Comparison of ENCODE assay signal across 8 cellular contexts in the genomic region with DNA sequence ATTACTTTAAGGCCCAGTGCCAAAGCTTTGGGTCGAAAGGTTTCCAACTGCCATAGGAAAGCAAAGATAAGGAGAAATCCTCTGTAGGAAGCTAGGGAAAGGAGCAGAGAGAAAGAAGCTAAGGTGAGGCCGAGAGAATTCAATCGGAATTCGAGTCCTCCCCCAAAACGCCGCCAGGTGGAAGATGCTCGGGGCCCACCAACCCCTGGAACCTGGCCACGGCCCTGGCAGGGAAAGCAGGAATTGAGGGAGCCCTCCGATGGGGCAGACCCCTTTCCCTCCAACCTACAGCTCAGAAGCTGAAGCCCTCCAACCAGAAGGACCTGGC. TPM values are rescaled to one million over a fixed set of nuclear protein-coding genes. Genes with fewer than 3 reads are reported as not detected.
DNase-seq lines count a peak whose midpoint lies in the region; ATAC-seq, FAIRE-seq and TF ChIP-seq lines count a peak whose summit lies in the region.

No MANE protein-coding gene starts in this region.

- H3K4me1 ChIP-seq in GM12878 (ENCODE audit: control insufficient read depth, insufficient read depth, low read length) (no peaks in the 10 kb centered on the region; the same call in 1 of the 2 replicates), vagina (peaks cover 54% of the 10 kb centered on the region)

- H3K27ac ChIP-seq in GM12878 (ENCODE audit: control insufficient read depth, insufficient read depth) (peak overlapping the region; percentile 90), vagina (peak overlapping the region; percentile 91)

- FAIRE-seq in GM12878 (lab: Jason Lieb, UNC) = no peak

- no peak for TF ChIP-seq POLR2A in GM12878 (IDR thresholded peaks at IDR 0.05; ENCODE audit: low read depth, low read length)
- no peak for TF ChIP-seq POLR2A in vagina (IDR thresholded peaks at IDR 0.05)

- H3K9ac ChIP-seq in GM12878 (ENCODE audit: control insufficient read depth, insufficient read depth, low read length) = peak overlapping the region; percentile 87

- H3K4me3 ChIP-seq in Jurkat, Clone E6-1 (ENCODE audit: low read length) = peak overlapping the region; percentile 89
- H3K4me3 ChIP-seq in GM12878 (peak overlapping the region; percentile 92), vagina (peak overlapping the region; percentile 69 to 85)

- CTCF ChIA-PET in GM12878 (lab: Yijun Ruan, JAX) = interaction anchor here (0.7 to 5.2 kb wide), 5 partner anchors 21 to 53 kb away, joined by 3 to 22 read pairs (median 3); partner anchors contain the start of gene CGRRF1

- no peak for TF ChIP-seq RAD21 in GM12878 (IDR thresholded peaks at IDR 0.05; ENCODE audit: insufficient read depth, low read depth, low read length)

- ATAC-seq in GM19328 (IDR thresholded peaks at IDR 0.05; ENCODE audit: unreplicated experiment) = peak; percentile 6
- no peak for ATAC-seq in GM12878

- in situ Hi-C loops in GM12878 (cut with MboI) = no loop called here

- H3K9me3 ChIP-seq in GM12878 (replicated peaks; ENCODE audit: control insufficient read depth, insufficient read depth, low read length) (no peaks in the 10 kb centered on the region), vagina (no peaks in the 10 kb centered on the region)

- H3K36me3 ChIP-seq in GM12878 (ENCODE audit: control insufficient read depth in 2 of 2, insufficient read depth in 2 of 2, low read length in 1 of 2) (no peaks in the 10 kb centered on the region), vagina (peaks cover 0 to under 1% of the 10 kb centered on the region in 2 donors)

- no peaks in the 10 kb centered on the region for H3K27me3 ChIP-seq in GM12878 (replicated peaks in 1 of 2; ENCODE audit: control insufficient read depth in 2 of 2, insufficient read depth in 2 of 2, low read length in 1 of 2)
- H3K27me3 ChIP-seq in vagina = no peaks in the 10 kb centered on the region

- no peak for DNase-seq in Jurkat, Clone E6-1 (ENCODE audit: low read depth, low spot score)
- no peak for DNase-seq in GM12878 (ENCODE audit: low read depth, low spot score)
- peak; percentile 21 for DNase-seq in medulla oblongata (ENCODE audit: extremely low spot score)
- DNase-seq in vagina (ENCODE audit: extremely low spot score in 2 of 2) = no peak
- DNase-seq in stimulated activated CD4-positive, alpha-beta T cell treated with anti-CD3 and anti-CD28 coated beads, Interleukin-4, amount 100 ng/mL, for 4 hours = no peak
- no peak for DNase-seq in stimulated activated CD4-positive, alpha-beta T cell treated with anti-CD3 and anti-CD28 coated beads, Interleukin-1b, Interleukin-23, amount 100 ng/mL, for 48 hours
- DNase-seq in SKM-1 (lab: John Stamatoyannopoulos, UW; ENCODE audit: unreplicated experiment) = no peak

- peaks cover 56% of the 10 kb centered on the region for H3K79me2 ChIP-seq in GM12878 (ENCODE audit: control insufficient read depth, insufficient read depth, low read length)

- intact Hi-C loops in GM12878 (cut with micrococcal nuclease; ENCODE audit: unreplicated experiment) = loop anchor here (2.0 to 5.0 kb wide), 3 partner anchors 21 to 91 kb away; partner anchors contain the start of genes CDKN3, CGRRF1 and CNIH1
- intact Hi-C loops in vagina (cut with DNase I) = no loop called here

- H4K20me1 ChIP-seq in GM12878 (ENCODE audit: control insufficient read depth, insufficient read depth) = no peaks in the 10 kb centered on the region

- TF ChIP-seq CTCF in GM12878 (IDR thresholded peaks at IDR 0.05 in 2 of 3, conservative IDR thresholded peaks at IDR 0.05 in 1 of 3; ENCODE audit: control insufficient read depth in 2 of 3, extremely low read depth in 1 of 3, insufficient read depth in 1 of 3, low read depth in 3 of 3, low read length in 3 of 3) = 0 out of 6 replicates have a peak, but pooled peaks of 1 of the 3 experiments have one; percentile 12
- no peak for TF ChIP-seq CTCF in vagina (IDR thresholded peaks at IDR 0.05)

- RAD21 ChIA-PET in GM12878 (lab: Charles Lee; ENCODE audit: unreplicated experiment) = interaction anchor here (0.7 to 3.7 kb wide), 10 partner anchors 9 to 155 kb away, joined by 3 to 16 read pairs (median 4); partner anchors contain the start of genes CDKN3 and CGRRF1

- no peak for TF ChIP-seq EP300 in GM12878 (IDR thresholded peaks at IDR 0.05; ENCODE audit: borderline replicate concordance in 1 of 2, control insufficient read depth in 1 of 2, low read depth in 2 of 2, low read length in 2 of 2)

- BruUV-seq in GM12878 (replicated peaks; lab: Mats Ljungman, UMichigan) = no TSS peak

- POLR2A ChIA-PET in GM12878 (lab: Charles Lee) = interaction anchor here (0.6 to 2.5 kb wide), 3 partner anchors 9 to 42 kb away, joined by 4 to 19 read pairs (median 6); partner anchors contain the start of gene CGRRF1

- H3K4me2 ChIP-seq in GM12878 (ENCODE audit: control insufficient read depth, insufficient read depth) = peak overlapping the region; percentile 92

- peak overlapping the region; percentile 0 for H2AFZ ChIP-seq in GM12878 (ENCODE audit: control insufficient read depth, low read depth, low read length)

- SMC1A ChIA-PET in GM12878 (lab: Charles Lee; ENCODE audit: uncharacterized antibody, unreplicated experiment) = interaction anchor here (0.8 to 2.7 kb wide), 7 partner anchors 20 to 89 kb away, joined by 3 to 7 read pairs (median 4); no protein-coding TSS in a partner anchor

- under 1% methylated on average over 9 of the region's 9 CpGs for WGBS in GM12878 (ENCODE audit: insufficient coverage, insufficient replicate concordance, low lambda C conversion rate, missing lambda C conversion rate)

TF ChIP-seq in GM12878, 131 proteins besides CTCF, POLR2A, EP300 and RAD21 (continues in another document):
- TF ChIP-seq POLR2AphosphoS5 (IDR thresholded peaks at IDR 0.05; ENCODE audit: low read length) = 0 out of 2 replicates have a peak, but pooled peaks have one; percentile 11
- no peak for TF ChIP-seq STAT3 (IDR thresholded peaks at IDR 0.05; ENCODE audit: low read depth, low read length)

RNA-seq across cellular contexts. Expression of gene GMFB, which starts 0.5 kb away (rescaled TPM):
- polyA plus RNA-seq in Jurkat, Clone E6-1 (2012; ENCODE audit: insufficient read depth, insufficient read length) = 28.0 TPM
- 92.7 and 93.3 TPM in 2 replicates for total RNA-seq in GM12878 (2013; cell fraction: nucleolus; rRNA removed)
- total RNA-seq in GM12878 (2014; rRNA removed) (42.4 and 63.9 TPM in 2 replicates), GM12878 (2014; rRNA removed; fragmentation: Illumina TruSeq; extraction: Trizol) (58.2 and 59.7 TPM in 2 replicates), GM12878 (2021) (51.3 and 52.5 TPM in 2 replicates), vagina (24.1 TPM)
- polyA plus RNA-seq in GM12878 (2011; ENCODE audit: low read depth) = 9.1 TPM
- polyA plus RNA-seq in GM12878 (2011; rRNA removed) (32.8 and 56.3 TPM in 2 replicates), GM12878 (2014; fragmentation: Illumina TruSeq; extraction: Trizol) (50.2 and 69.5 TPM in 2 replicates), GM12878 (2014; fragmentation: Nextera tagmentation; extraction: Ambion mirVana) (10 to 100 TPM; 29.8 to 51.9 TPM), GM12878 (2014; rRNA removed) (29.3 and 32.8 TPM in 2 replicates), GM12878 (2016; fragmentation: Nextera tagmentation; extraction: Ambion mirVana) (10 to 100 TPM; 68.0 to 71.0 TPM)
- 6.9 and 8.2 TPM in 2 replicates for polyA plus RNA-seq in GM12878 (2011; cell fraction: cytosol; rRNA removed)
- 14.8 and 15.0 TPM in 2 replicates for polyA plus RNA-seq in GM12878 (2011; cell fraction: nucleus; rRNA removed)
- 18.4 and 22.7 TPM in 2 replicates for polyA plus RNA-seq in GM12878 (2012)
- 21.4 and 23.6 TPM in 2 replicates for polyA minus RNA-seq in GM12878 (2011; rRNA and poly(A)+ RNA removed)
- polyA minus RNA-seq in GM12878 (2011; cell fraction: cytosol; rRNA and poly(A)+ RNA removed) = 5.5 and 9.7 TPM in 2 replicates
- polyA minus RNA-seq in GM12878 (2011; cell fraction: nucleus; rRNA and poly(A)+ RNA removed) = 22.6 and 26.9 TPM in 2 replicates

RNA-seq across cellular contexts. Expression of gene CGRRF1, which starts 21.4 kb away (rescaled TPM):
- 18.8 TPM for polyA plus RNA-seq in Jurkat, Clone E6-1 (2012; ENCODE audit: insufficient read depth, insufficient read length)
- 12.5 and 13.8 TPM in 2 replicates for total RNA-seq in GM12878 (2013; cell fraction: nucleolus; rRNA removed)
- total RNA-seq in GM12878 (2014; rRNA removed) = 8.0 and 10.6 TPM in 2 replicates
- 9.2 and 10.0 TPM in 2 replicates for total RNA-seq in GM12878 (2014; rRNA removed; fragmentation: Illumina TruSeq; extraction: Trizol)
- total RNA-seq in GM12878 (2021) = 12.2 and 14.1 TPM in 2 replicates
- 11.4 TPM for polyA plus RNA-seq in GM12878 (2011; ENCODE audit: low read depth)
- 14.8 and 16.9 TPM in 2 replicates for polyA plus RNA-seq in GM12878 (2011; rRNA removed)
- polyA plus RNA-seq in GM12878 (2011; cell fraction: cytosol; rRNA removed) = 4.2 and 4.4 TPM in 2 replicates
- polyA plus RNA-seq in GM12878 (2011; cell fraction: nucleus; rRNA removed) = 5.7 and 6.1 TPM in 2 replicates
- 9.8 and 11.5 TPM in 2 replicates for polyA plus RNA-seq in GM12878 (2012)
- polyA plus RNA-seq in GM12878 (2014; fragmentation: Illumina TruSeq; extraction: Trizol) = 8.7 and 14.2 TPM in 2 replicates
- polyA plus RNA-seq in GM12878 (2014; fragmentation: Nextera tagmentation; extraction: Ambion mirVana) = 10 to 100 TPM; 32.1 to 47.7 TPM
- 5.5 and 6.9 TPM in 2 replicates for polyA plus RNA-seq in GM12878 (2014; rRNA removed)
- 10 to 100 TPM; 19.6 to 20.6 TPM for polyA plus RNA-seq in GM12878 (2016; fragmentation: Nextera tagmentation; extraction: Ambion mirVana)
- polyA minus RNA-seq in GM12878 (2011; rRNA and poly(A)+ RNA removed) = 5.2 and 5.7 TPM in 2 replicates
- 0.62 and 4.3 TPM in 2 replicates for polyA minus RNA-seq in GM12878 (2011; cell fraction: cytosol; rRNA and poly(A)+ RNA removed)
- 3.4 and 5.7 TPM in 2 replicates for polyA minus RNA-seq in GM12878 (2011; cell fraction: nucleus; rRNA and poly(A)+ RNA removed)
- 9.6 TPM for total RNA-seq in vagina

RNA-seq across cellular contexts. Expression of gene CNIH1, which starts 47.1 kb away (rescaled TPM):
- polyA plus RNA-seq in Jurkat, Clone E6-1 (2012; ENCODE audit: insufficient read depth, insufficient read length) = 156 TPM
- 24.5 and 25.7 TPM in 2 replicates for total RNA-seq in GM12878 (2013; cell fraction: nucleolus; rRNA removed)
- total RNA-seq in GM12878 (2014; rRNA removed) = 48.9 and 51.9 TPM in 2 replicates
- total RNA-seq in GM12878 (2014; rRNA removed; fragmentation: Illumina TruSeq; extraction: Trizol) = 56.9 and 60.8 TPM in 2 replicates
- total RNA-seq in GM12878 (2021) = 64.5 and 66.0 TPM in 2 replicates
- polyA plus RNA-seq in GM12878 (2011; ENCODE audit: low read depth) = 14.5 TPM
- 202 and 230 TPM in 2 replicates for polyA plus RNA-seq in GM12878 (2011; rRNA removed)
- polyA plus RNA-seq in GM12878 (2011; cell fraction: cytosol; rRNA removed) = 124 and 261 TPM in 2 replicates
- polyA plus RNA-seq in GM12878 (2011; cell fraction: nucleus; rRNA removed) = 24.5 and 41.0 TPM in 2 replicates
- polyA plus RNA-seq in GM12878 (2012) = 67.9 and 102 TPM in 2 replicates
- polyA plus RNA-seq in GM12878 (2014; fragmentation: Illumina TruSeq; extraction: Trizol) = 97.0 and 109 TPM in 2 replicates
- polyA plus RNA-seq in GM12878 (2014; fragmentation: Nextera tagmentation; extraction: Ambion mirVana) = 100 to 1,000 TPM; 206 to 274 TPM
- 73.1 and 86.2 TPM in 2 replicates for polyA plus RNA-seq in GM12878 (2014; rRNA removed)
- 100 to 1,000 TPM; 110 to 112 TPM for polyA plus RNA-seq in GM12878 (2016; fragmentation: Nextera tagmentation; extraction: Ambion mirVana)
- 145 and 152 TPM in 2 replicates for polyA minus RNA-seq in GM12878 (2011; rRNA and poly(A)+ RNA removed)
- 62.3 and 73.7 TPM in 2 replicates for polyA minus RNA-seq in GM12878 (2011; cell fraction: cytosol; rRNA and poly(A)+ RNA removed)
- 10.0 and 18.3 TPM in 2 replicates for polyA minus RNA-seq in GM12878 (2011; cell fraction: nucleus; rRNA and poly(A)+ RNA removed)
- total RNA-seq in vagina = 124 TPM
